In the genomic region with DNA sequence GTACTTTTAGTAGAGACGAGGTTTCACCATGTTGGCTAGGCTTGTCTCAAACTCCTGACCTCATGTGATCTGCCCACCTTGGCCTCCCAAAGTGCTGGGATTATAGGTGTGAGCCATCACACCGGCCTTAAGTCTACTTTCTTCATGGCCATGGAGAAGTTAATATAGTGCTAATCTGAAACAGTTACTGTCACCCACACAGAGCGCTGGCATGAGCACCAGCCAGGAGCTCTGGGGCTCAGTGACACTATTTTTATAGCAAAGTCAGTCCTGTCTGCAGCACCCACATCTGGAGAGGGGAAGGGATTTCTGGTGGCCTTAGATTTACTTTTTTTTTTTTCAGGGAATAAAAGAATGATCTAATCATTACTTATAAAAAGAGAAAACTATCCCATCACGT, we compare ENCODE assay signal across 18 cellular contexts.
"Had no signal": no experiment of that assay in that cellular context is flagged by ENCODE, and none has a peak within 500 bp of the region (broad histone marks: within the 10 kb centered on the region; RNA-seq: fewer than 3 reads in every experiment).

No MANE protein-coding gene starts in this region.

- H3K4me3 ChIP-seq: dorsolateral prefrontal cortex, left lung, mucosa of descending colon, testis had no signal

- H3K27me3 ChIP-seq: dorsolateral prefrontal cortex, left lung, testis had no signal

- H3K9me3 ChIP-seq: left lung, mucosa of descending colon, testis had no signal

- H3K4me3 Mint-ChIP-seq: activated naive CD8-positive, alpha-beta T cell treated with anti-CD3 and anti-CD28 coated beads, Interleukin-2, amount 10 ng/mL, durations not matched to agents 7 days and 5 days; brain; neural crest cell; type B pancreatic cell had no signal

- H3K4me1 ChIP-seq: left lung, testis had no signal

- ATAC-seq: mucosa of descending colon had no signal

- DNase-seq: activated gamma-delta T cell treated with Interleukin-2 at 50 U/mL for 16 hours; activated naive CD8-positive, alpha-beta T cell treated with anti-CD3 and anti-CD28 coated beads, Interleukin-2, amount 10 ng/mL, durations not matched to agents 7 days and 5 days; activated T-cell treated with anti-CD3 and anti-CD28 coated beads, Interleukin-2, amount 50 U/mL, for 48 hours; anterior cingulate cortex; central memory CD4-positive, alpha-beta T cell; dorsolateral prefrontal cortex; erythroblast; left lung; mesenchymal stem cell; mucosa of descending colon; naive B cell; retina; stimulated activated CD4-positive, alpha-beta T cell treated with anti-CD3 and anti-CD28 coated beads, Interleukin-1b, Interleukin-23, amount 100 ng/mL, for 48 hours; testis had no signal

- FAIRE-seq: colon had no signal

- H3K27ac Mint-ChIP-seq: activated naive CD8-positive, alpha-beta T cell treated with anti-CD3 and anti-CD28 coated beads, Interleukin-2, amount 10 ng/mL, durations not matched to agents 7 days and 5 days; brain; naive B cell; type B pancreatic cell had no signal

- H3K4me1 Mint-ChIP-seq: naive B cell, neural crest cell had no signal

- H3K27me3 Mint-ChIP-seq: activated naive CD8-positive, alpha-beta T cell treated with anti-CD3 and anti-CD28 coated beads, Interleukin-2, amount 10 ng/mL, durations not matched to agents 7 days and 5 days; brain; type B pancreatic cell had no signal

- H3K36me3 Mint-ChIP-seq: naive B cell had no signal

- H3K27ac ChIP-seq: dorsolateral prefrontal cortex, left lung, testis had no signal

- H3K9me3 Mint-ChIP-seq: naive B cell, neural crest cell, type B pancreatic cell had no signal

- H3K36me3 ChIP-seq: left lung had no signal
